13 cellular contexts compared by ENCODE assay signal in the genomic region with DNA sequence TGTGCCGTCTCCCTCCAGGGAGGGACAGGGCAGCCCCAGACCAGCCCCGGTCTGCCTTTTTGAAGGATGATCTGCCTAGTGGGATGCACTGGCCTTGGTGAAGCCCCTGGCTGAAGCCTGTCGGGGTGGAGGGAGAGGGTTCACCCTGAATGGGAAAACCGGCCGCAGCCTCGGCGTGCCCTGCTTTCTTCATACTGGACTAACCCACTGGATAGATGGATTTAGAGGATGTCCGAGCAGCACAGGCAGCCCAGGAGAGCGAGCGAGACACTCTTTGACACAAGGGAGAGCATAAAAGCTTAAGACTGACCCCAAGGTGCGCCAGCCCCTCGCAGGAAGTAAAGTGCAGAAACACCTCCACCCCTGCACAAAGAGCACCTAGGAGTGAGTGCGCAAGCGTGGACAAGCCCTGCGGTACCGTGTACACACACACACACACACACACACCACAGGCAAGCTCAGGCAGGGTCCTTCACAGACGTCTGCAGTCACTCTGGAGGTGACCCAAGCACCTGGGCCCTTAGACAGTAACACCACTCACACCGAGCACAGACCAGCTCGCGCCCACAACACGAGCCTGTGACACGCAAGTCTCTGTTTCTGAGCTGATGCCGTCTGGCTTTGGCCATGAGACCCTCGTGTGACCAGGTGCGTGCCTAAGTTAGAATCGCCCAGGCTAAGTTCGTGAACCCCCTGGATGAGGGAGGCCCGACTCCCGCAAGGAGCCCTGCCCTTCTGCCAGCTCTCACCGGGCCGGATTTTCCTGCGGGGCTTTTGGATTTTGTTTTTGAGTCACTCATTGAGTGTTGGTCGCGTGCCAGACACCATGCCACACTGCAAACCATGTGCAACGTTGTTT. TPM values are rescaled to one million over a fixed set of nuclear protein-coding genes. Genes with fewer than 3 reads are reported as not detected.
DNase-seq lines count a peak whose midpoint lies in the region; ATAC-seq and TF ChIP-seq lines count a peak whose summit lies in the region.
"Had no signal": no experiment of that assay in that cellular context is flagged by ENCODE, and none has a peak within 500 bp of the region (broad histone marks: within the 10 kb centered on the region; RNA-seq: fewer than 3 reads in every experiment).

No MANE protein-coding gene starts in this region.

- ATAC-seq in IMR-90 (ENCODE audit: low read depth) (no peak), body of pancreas (peak; percentile 33), GM19351 (IDR thresholded peaks at IDR 0.05; ENCODE audit: unreplicated experiment) (no peak)

- TF ChIP-seq RAD21 in IMR-90 (IDR thresholded peaks at IDR 0.05; ENCODE audit: low read length): no peak

- no peak for TF ChIP-seq EP300 in tibial nerve (IDR thresholded peaks at IDR 0.05)

- no peak overlapping the region for H3K4me2 ChIP-seq in IMR-90 (ENCODE audit: low read depth, low read length)
- H3K4me2 ChIP-seq: KMS-11 had no signal

- H4K5ac ChIP-seq in IMR-90 (ENCODE audit: low read depth, low read length): no peak overlapping the region; the same call in 1 of the 2 replicates

- no peak for DNase-seq in IMR-90
- DNase-seq in body of pancreas: peak; percentile 67 to 80 (median 72)
- DNase-seq in mesothelial cell of epicardium (ENCODE audit: low spot score in 2 of 2, unreplicated experiment in 2 of 2): no peak
- DNase-seq in tibial nerve (ENCODE audit: low spot score in 2 of 2): no peak
- no peak for DNase-seq in NCI-H510A (lab: John Stamatoyannopoulos, UW)
- DNase-seq in ACHN: no peak
- DNase-seq in NCI-H128 (lab: John Stamatoyannopoulos, UW; ENCODE audit: unreplicated experiment): no peak
- DNase-seq: DND-41, NCI-H2171, RPMI8226 had no signal

- no TSS peak for BruUV-seq in IMR-90 (replicated peaks; lab: Mats Ljungman, UMichigan)

- no peak overlapping the region; the same call in 1 of the 2 replicates for H2AK5ac ChIP-seq in IMR-90 (ENCODE audit: low read depth, low read length)

- peaks cover 17 to 42% of the 10 kb centered on the region in 2 experiments for H3K79me1 ChIP-seq in IMR-90 (ENCODE audit: low read depth in 1 of 2, low read length in 2 of 2)

- H2BK120ac ChIP-seq in IMR-90 (ENCODE audit: low read depth, low read length): peak overlapping the region; percentile 34; the same call in 1 of the 2 replicates

- no peaks in the 10 kb centered on the region for H3K9me3 Mint-ChIP-seq in mesothelial cell of epicardium
- H3K9me3 Mint-ChIP-seq: stimulated activated naive CD8-positive, alpha-beta T cell treated with anti-CD3 and anti-CD28 coated beads, Interleukin-15, Interleukin-2, amounts not matched to agents 100 ng/mL and 50 ng/mL, for 24 hours had no signal

- H3K18ac ChIP-seq in IMR-90 (ENCODE audit: low read depth, low read length): no peak overlapping the region

- H2AK9ac ChIP-seq in IMR-90 (replicated peaks; ENCODE audit: low read depth, low read length, poor library complexity): peak overlapping the region; percentile 75

- H3K27ac ChIP-seq in IMR-90 (ENCODE audit: insufficient read depth, low read length) (no peak overlapping the region), body of pancreas (peak overlapping the region; percentile 88 to 92 (median 91)), tibial nerve (peak overlapping the region in 3 of 4 donors; percentile 60 to 72 (median 68))
- H3K27ac ChIP-seq: KMS-11 had no signal

- H3K4me1 ChIP-seq in IMR-90 (ENCODE audit: control insufficient read depth, insufficient read depth, low read length) (peaks cover 6% of the 10 kb centered on the region), body of pancreas (peaks cover 60% of the 10 kb centered on the region), tibial nerve (peaks cover 0 to 41% (median 27%) of the 10 kb centered on the region in 4 donors)

- TF ChIP-seq POLR2A in IMR-90 (IDR thresholded peaks at IDR 0.05; ENCODE audit: low read depth, low read length): no peak
- TF ChIP-seq POLR2A in body of pancreas (IDR thresholded peaks at IDR 0.05): no peak
- no peak for TF ChIP-seq POLR2A in tibial nerve (IDR thresholded peaks at IDR 0.05)

- H3K36me3 ChIP-seq in IMR-90 (ENCODE audit: control insufficient read depth, insufficient read depth, low read length) (peaks cover 7% of the 10 kb centered on the region), body of pancreas (replicated peaks in 1 of 2; ENCODE audit: insufficient read depth in 1 of 2, low read depth in 2 of 2) (no peaks in the 10 kb centered on the region), tibial nerve (peaks cover 0 to 24% (median 2%) of the 10 kb centered on the region in 3 donors)

- H2BK20ac ChIP-seq in IMR-90 (ENCODE audit: low read depth, low read length): no peak overlapping the region

- H4K20me1 ChIP-seq in IMR-90 (ENCODE audit: insufficient read depth, low read length): no peaks in the 10 kb centered on the region; the same call in 1 of the 2 replicates

- peak overlapping the region; percentile 20 for H2BK5ac ChIP-seq in IMR-90 (ENCODE audit: low read depth, low read length, poor library complexity, severe bottlenecking)

- H3K9me1 ChIP-seq in IMR-90 (ENCODE audit: insufficient read depth, low read length): peaks cover 5% of the 10 kb centered on the region

- peak overlapping the region; percentile 35 to 85; a peak in 2 of 4 replicates for H4K8ac ChIP-seq in IMR-90 (ENCODE audit: low read depth in 2 of 2, low read length in 2 of 2)

- H3K27me3 Mint-ChIP-seq in mesothelial cell of epicardium (ENCODE audit: low read depth): no peaks in the 10 kb centered on the region
- H3K27me3 Mint-ChIP-seq: stimulated activated naive CD8-positive, alpha-beta T cell treated with anti-CD3 and anti-CD28 coated beads, Interleukin-15, Interleukin-2, amounts not matched to agents 100 ng/mL and 50 ng/mL, for 24 hours had no signal

- intact Hi-C loops in IMR-90 (cut with micrococcal nuclease): loop anchor here (2.0 kb wide), 1 partner anchor 106 kb away; no protein-coding TSS in a partner anchor
- intact Hi-C loops in body of pancreas (cut with DNase I): loop anchor here (5.0 kb wide), 1 partner anchor 50 kb away; no protein-coding TSS in a partner anchor

- peak overlapping the region; percentile 82 for H2AFZ ChIP-seq in IMR-90 (replicated peaks; ENCODE audit: low read length, poor library complexity)

- H3K9me3 ChIP-seq in IMR-90 (ENCODE audit: control insufficient read depth, insufficient read depth, low read length): no peaks in the 10 kb centered on the region
- no peaks in the 10 kb centered on the region for H3K9me3 ChIP-seq in body of pancreas
- no peaks in the 10 kb centered on the region for H3K9me3 ChIP-seq in tibial nerve

- H3K4me3 Mint-ChIP-seq in mesothelial cell of epicardium: no peak overlapping the region
- H3K4me3 Mint-ChIP-seq: stimulated activated naive CD8-positive, alpha-beta T cell treated with anti-CD3 and anti-CD28 coated beads, Interleukin-15, Interleukin-2, amounts not matched to agents 100 ng/mL and 50 ng/mL, for 24 hours had no signal

- peaks cover 6% of the 10 kb centered on the region for H3K4me1 Mint-ChIP-seq in mesothelial cell of epicardium

- no peak overlapping the region for H3K9ac ChIP-seq in IMR-90 (ENCODE audit: low read depth, low read length)
- H3K9ac ChIP-seq: KMS-11 had no signal

- no peak overlapping the region for H4K91ac ChIP-seq in IMR-90 (ENCODE audit: insufficient read depth, low read depth, low read length)

- CTCF ChIA-PET in IMR-90 (lab: Yijun Ruan, JAX): interaction anchor here (1.0 kb wide), 1 partner anchor 9 kb away, joined by 4 read pairs; no protein-coding TSS in a partner anchor

- peak overlapping the region; percentile 47 for H3K27ac Mint-ChIP-seq in mesothelial cell of epicardium

- no peak overlapping the region for H3K23ac ChIP-seq in IMR-90 (ENCODE audit: low read depth, low read length)

- H3K56ac ChIP-seq in IMR-90 (ENCODE audit: extremely low read depth, insufficient read depth, low read length): no peak overlapping the region

- POLR2A ChIA-PET in IMR-90 (lab: Charles Lee; ENCODE audit: unreplicated experiment): interaction anchor here (0.5 kb wide), 1 partner anchor 12 kb away, joined by 12 read pairs; no protein-coding TSS in a partner anchor

- H3K27me3 ChIP-seq in IMR-90 (ENCODE audit: control insufficient read depth, insufficient read depth, low read length) (no peaks in the 10 kb centered on the region), body of pancreas (no peaks in the 10 kb centered on the region), tibial nerve (no peaks in the 10 kb centered on the region)

- peaks cover 7% of the 10 kb centered on the region for H3K36me3 Mint-ChIP-seq in mesothelial cell of epicardium

- WGBS in IMR-90 (ENCODE audit: extremely low coverage in 2 of 2, insufficient read length in 1 of 2), 2 experiments: 93% methylated on average over 16 of the region's 35 CpGs; no CpG with 5 or more reads in 1 of the 2 experiments
- WGBS in body of pancreas, 2 donors: 33 to 57% methylated on average over 11 to 35 of the region's 35 CpGs
- WGBS in tibial nerve, 2 donors: 76 to 77% methylated on average over 31 to 35 of the region's 35 CpGs

- H3K4ac ChIP-seq in IMR-90 (ENCODE audit: low read depth, low read length): peak overlapping the region; percentile 39; the same call in 1 of the 2 replicates

- in situ Hi-C loops in IMR-90 (cut with MboI; ENCODE audit: low sequenced_read_pairs): no loop called here
- in situ Hi-C loops in ACHN (cut with HindIII; ENCODE audit: low pct_ligation_motif_present, low pct_unique_long_range_greater_than_20kb, low sequenced_read_pairs): no loop called here

- peak overlapping the region; percentile 36; the same call in 1 of the 2 replicates for H3K14ac ChIP-seq in IMR-90 (replicated peaks; ENCODE audit: low read depth, low read length)

- dilution Hi-C loops in IMR-90 (cut with HindIII; ENCODE audit: low sequenced_read_pairs, unreplicated experiment): no loop called here

- TF ChIP-seq CTCF in IMR-90 (conservative IDR thresholded peaks at IDR 0.05; ENCODE audit: low read depth, low read length) (no peak), body of pancreas (IDR thresholded peaks at IDR 0.05) (no peak), mesothelial cell of epicardium (IDR thresholded peaks at IDR 0.05; ENCODE audit: unreplicated experiment) (no peak), tibial nerve (IDR thresholded peaks at IDR 0.05) (no peak)

- H2BK15ac ChIP-seq in IMR-90 (ENCODE audit: low read depth, low read length): no peak overlapping the region

- no peak overlapping the region for H3K4me3 ChIP-seq in IMR-90 (ENCODE audit: insufficient read depth, low read depth, low read length)
- H3K4me3 ChIP-seq in body of pancreas: no peak overlapping the region
- no peak overlapping the region for H3K4me3 ChIP-seq in tibial nerve

RNA-seq across cellular contexts. Expression of gene SEMA4B, which starts 11.3 kb away (rescaled TPM):
- total RNA-seq in IMR-90 (2012; rRNA removed): 5.0 and 6.9 TPM in 2 replicates
- 22.5 and 27.5 TPM in 2 replicates for polyA plus RNA-seq in IMR-90 (2012; rRNA removed)
- 12.9 and 29.8 TPM in 2 replicates for polyA plus RNA-seq in IMR-90 (2012; cell fraction: cytosol; rRNA removed)
- polyA plus RNA-seq in IMR-90 (2012; cell fraction: nucleus; rRNA removed; ENCODE audit: low replicate concordance): 23.9 and 48.0 TPM in 2 replicates
- total RNA-seq in body of pancreas: 10 to 100 TPM; 42.8 to 63.9 TPM
- 32.3 to 37.7 TPM (median 35.4 TPM) in 3 replicates for total RNA-seq in mesothelial cell of epicardium
- total RNA-seq in tibial nerve: 100 to 1,000 TPM in 1 of 4 donors, 10 to 100 TPM in 3; 43.1 to 104 (median 59.0) TPM

RNA-seq across cellular contexts. Expression of gene CIB1, which starts 21.3 kb away (rescaled TPM):
- total RNA-seq in IMR-90 (2012; rRNA removed) (29.4 and 31.5 TPM in 2 replicates), body of pancreas (10 to 100 TPM; 36.6 to 59.0 TPM), mesothelial cell of epicardium (16.9 to 18.1 TPM (median 17.6 TPM) in 3 replicates), tibial nerve (10 to 100 TPM; 27.5 to 48.1 (median 37.8) TPM)
- 94.1 and 102 TPM in 2 replicates for polyA plus RNA-seq in IMR-90 (2012; rRNA removed)
- 72.2 and 86.5 TPM in 2 replicates for polyA plus RNA-seq in IMR-90 (2012; cell fraction: cytosol; rRNA removed)
- polyA plus RNA-seq in IMR-90 (2012; cell fraction: nucleus; rRNA removed; ENCODE audit: low replicate concordance): 53.8 and 83.0 TPM in 2 replicates

RNA-seq across cellular contexts. Expression of gene GDPGP1, which starts 21.6 kb away (rescaled TPM):
- 3.9 and 4.1 TPM in 2 replicates for total RNA-seq in IMR-90 (2012; rRNA removed)
- 1.3 and 2.3 TPM in 2 replicates for polyA plus RNA-seq in IMR-90 (2012; rRNA removed)
- polyA plus RNA-seq in IMR-90 (2012; cell fraction: cytosol; rRNA removed): 1.7 and 2.0 TPM in 2 replicates
- 2.9 and 3.1 TPM in 2 replicates for polyA plus RNA-seq in IMR-90 (2012; cell fraction: nucleus; rRNA removed; ENCODE audit: low replicate concordance)
- 1 to 10 TPM in 1 of 2 donors, under 1 TPM in 1; 0.33 to 5.2 TPM for total RNA-seq in body of pancreas
- 8.0 to 9.2 TPM (median 8.4 TPM) in 3 replicates for total RNA-seq in mesothelial cell of epicardium
- 1 to 10 TPM; 1.4 to 6.9 (median 4.9) TPM for total RNA-seq in tibial nerve

RNA-seq across cellular contexts. Expression of gene TTLL13, which starts 36.9 kb away (rescaled TPM):
- not detected in 2 replicates for total RNA-seq in IMR-90 (2012; rRNA removed)
- polyA plus RNA-seq in IMR-90 (2012; rRNA removed): 0.10 TPM in 1 of 2 replicates, not detected in the other
- not detected in 2 replicates for polyA plus RNA-seq in IMR-90 (2012; cell fraction: cytosol; rRNA removed)
- polyA plus RNA-seq in IMR-90 (2012; cell fraction: nucleus; rRNA removed; ENCODE audit: low replicate concordance): 0.10 and 0.29 TPM in 2 replicates
- not detected for total RNA-seq in body of pancreas
- 0.33 to 0.77 TPM (median 0.47 TPM) in 3 replicates for total RNA-seq in mesothelial cell of epicardium
- under 1 TPM in 1 of 4 donors, not detected in 3; 0.60 TPM for total RNA-seq in tibial nerve

RNA-seq across cellular contexts. Expression of gene NGRN, which starts 53.0 kb away (rescaled TPM):
- 39.6 and 44.2 TPM in 2 replicates for total RNA-seq in IMR-90 (2012; rRNA removed)
- polyA plus RNA-seq in IMR-90 (2012; rRNA removed): 40.3 and 46.2 TPM in 2 replicates
- polyA plus RNA-seq in IMR-90 (2012; cell fraction: cytosol; rRNA removed): 23.0 and 24.4 TPM in 2 replicates
- polyA plus RNA-seq in IMR-90 (2012; cell fraction: nucleus; rRNA removed; ENCODE audit: low replicate concordance): 10.3 and 24.2 TPM in 2 replicates
- total RNA-seq in body of pancreas: 10 to 100 TPM; 27.4 to 27.8 TPM
- 91.9 to 93.4 TPM (median 92.8 TPM) in 3 replicates for total RNA-seq in mesothelial cell of epicardium
- total RNA-seq in tibial nerve: 10 to 100 TPM; 70.1 to 90.0 (median 74.6) TPM

Comparison
In these comparisons a context has a peak if more than half of its experiments do, and no peak if none do; other contexts are left out.
1. DNase-seq: peak in body of pancreas (4 of 4); none in IMR-90 (single experiment), mesothelial cell of epicardium (0 of 2), tibial nerve (0 of 2), NCI-H510A (single experiment), ACHN (single experiment) and NCI-H128 (single experiment).